24 cellular contexts compared by ENCODE assay signal in the genomic region with DNA sequence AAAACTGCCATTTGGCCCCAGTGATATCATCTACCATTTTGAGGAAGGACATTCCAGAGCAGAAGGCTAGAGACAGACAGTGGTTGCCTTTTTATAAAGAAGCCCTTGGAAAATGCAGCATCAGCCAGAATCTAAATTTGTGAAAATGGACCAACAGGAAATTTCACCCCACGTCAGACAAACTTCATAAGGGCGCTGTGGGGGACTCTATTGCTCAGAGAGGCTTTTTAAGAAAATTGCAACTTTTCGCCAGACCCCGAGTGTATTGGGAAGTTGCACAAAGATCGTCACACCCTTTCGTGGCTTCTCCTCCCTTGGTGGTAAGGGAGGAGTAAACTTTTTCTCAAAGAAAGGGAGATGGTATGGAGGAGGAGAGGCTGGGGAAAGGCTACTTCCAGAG. TPM values are rescaled to one million over a fixed set of nuclear protein-coding genes. Genes with fewer than 3 reads are reported as not detected.
A peak's percentile ranks its signal among the peaks of the same experiment; 100 is the strongest.
DNase-seq lines count a peak whose midpoint lies in the region; ATAC-seq, FAIRE-seq and TF ChIP-seq lines count a peak whose summit lies in the region.
"Had no signal": no experiment of that assay in that cellular context is flagged by ENCODE, and none has a peak within 500 bp of the region (broad histone marks: within the 10 kb centered on the region; RNA-seq: fewer than 3 reads in every experiment).

No MANE protein-coding gene starts in this region.

- H3K4me1 ChIP-seq in GM23338 (ENCODE audit: insufficient read depth) = peaks cover 26% of the 10 kb centered on the region
- H3K4me1 ChIP-seq in K562 (replicated peaks in 1 of 2; ENCODE audit: control insufficient read depth in 2 of 2, insufficient read depth in 2 of 2, low read length in 2 of 2) = peaks cover 23 to 30% of the 10 kb centered on the region in 2 experiments
- H3K4me1 ChIP-seq: BE2C, BLaER1 had no signal

- H3K79me2 ChIP-seq in GM23338 (replicated peaks; ENCODE audit: insufficient read depth) = no peaks in the 10 kb centered on the region
- no peaks in the 10 kb centered on the region for H3K79me2 ChIP-seq in K562 (ENCODE audit: control insufficient read depth, insufficient read depth, low read length)

- H3K9me2 ChIP-seq in GM23338 (ENCODE audit: insufficient read depth) = no peaks in the 10 kb centered on the region

- H3K4me2 ChIP-seq in GM23338 (no peak overlapping the region), K562 (ENCODE audit: insufficient read depth, low read length) (no peak overlapping the region; the same call in 1 of the 2 replicates)
- H3K4me2 ChIP-seq: BLaER1 had no signal

- no peak for TF ChIP-seq POLR2A in K562 (conservative IDR thresholded peaks at IDR 0.05)

- no peak for FAIRE-seq in K562 (lab: Jason Lieb, UNC)
- FAIRE-seq: A204.1, D721Med, G401.6, GM12891, GM19239 had no signal

- H3K36me3 ChIP-seq in GM23338 (ENCODE audit: insufficient read depth) = no peaks in the 10 kb centered on the region
- no peaks in the 10 kb centered on the region for H3K36me3 ChIP-seq in SK-N-MC (ENCODE audit: insufficient read depth, low read length)
- H3K36me3 ChIP-seq in K562 (ENCODE audit: control insufficient read depth, insufficient read depth, low read length) = no peaks in the 10 kb centered on the region
- H3K36me3 ChIP-seq: BE2C, BLaER1 had no signal

- in situ Hi-C loops in K562 (cut with MboI) = no loop called here

- POLR2A ChIA-PET in K562 (lab: Yijun Ruan, JAX) = no interaction called here

- DNase-seq in GM23338 (ENCODE audit: low spot score) (no peak), SK-N-MC (ENCODE audit: low read depth, low spot score) (no peak), K562 (ENCODE audit: extremely low read depth in 1 of 4, low spot score in 3 of 4) (no peak), T1000 (lab: John Stamatoyannopoulos, UW) (no peak), NCI-H1436 (lab: John Stamatoyannopoulos, UW) (no peak), NCI-H146 treated with DMSO at 0.1 percent for 48 hours (lab: John Stamatoyannopoulos, UW; ENCODE audit: unreplicated experiment) (no peak)
- DNase-seq in activated CD8-positive, alpha-beta memory T cell treated with anti-CD3 and anti-CD28 coated beads, Interleukin-2, amount 50 U/mL, for 4 hours = no peak
- DNase-seq: 8988T; ACHN; BE2C; C1 segment of cervical spinal cord; Calu3; CD4-positive, alpha-beta T cell; CD8-positive, alpha-beta T cell; DMS79 treated with DMSO at 0.1 percent for 48 hours; GF-D8 had no signal

- intact Hi-C loops in K562 (cut with micrococcal nuclease) = no loop called here

- H3K4me3 ChIP-seq in GM23338 (no peak overlapping the region), SK-N-MC (peak overlapping the region; percentile 26; the same call in 1 of the 2 replicates), K562 (no peak overlapping the region)
- H3K4me3 ChIP-seq: BLaER1 had no signal

- H2AFZ ChIP-seq in GM23338 (no peak overlapping the region), K562 (ENCODE audit: low read depth, low read length) (peak overlapping the region; percentile 26; the same call in 1 of the 2 replicates)

- no peak overlapping the region for H3K27ac Mint-ChIP-seq in GM23338
- H3K27ac Mint-ChIP-seq: CD4-positive, alpha-beta T cell; CD8-positive, alpha-beta T cell had no signal

- no peaks in the 10 kb centered on the region for H3K9me1 ChIP-seq in K562 (ENCODE audit: control insufficient read depth, insufficient read depth, low read length)

- peaks cover 3% of the 10 kb centered on the region; the same call in 2 of the 3 replicates for H3K9me3 Mint-ChIP-seq in GM23338
- H3K9me3 Mint-ChIP-seq: CD4-positive, alpha-beta T cell; CD8-positive, alpha-beta T cell had no signal

- H3K27me3 Mint-ChIP-seq in GM23338 (ENCODE audit: insufficient read depth, low read depth, poor library complexity) = peaks cover 98% of the 10 kb centered on the region

- H4K20me1 ChIP-seq in GM23338 (replicated peaks; ENCODE audit: insufficient read depth) = peaks cover 11% of the 10 kb centered on the region
- no peaks in the 10 kb centered on the region for H4K20me1 ChIP-seq in K562 (replicated peaks; ENCODE audit: control insufficient read depth, insufficient read depth, low read length)

- peaks cover 3% of the 10 kb centered on the region; the same call in 1 of the 2 replicates for H3F3A ChIP-seq in GM23338 (replicated peaks; ENCODE audit: low read depth)

- CTCF ChIA-PET in K562 (lab: Yijun Ruan, JAX; ENCODE audit: low intra/inter-chr PET ratio) = no interaction called here

- no peak for TF ChIP-seq CTCF in GM23338 (conservative IDR thresholded peaks at IDR 0.05; ENCODE audit: low read depth in 2 of 2)
- TF ChIP-seq CTCF in K562 (IDR thresholded peaks at IDR 0.05 in 2 of 3, conservative IDR thresholded peaks at IDR 0.05 in 1 of 3; ENCODE audit: insufficient read depth in 2 of 3, low read depth in 1 of 3, low read length in 3 of 3) = no peak

- no peak overlapping the region for H3K27ac ChIP-seq in GM23338 (ENCODE audit: low read depth)
- no peak overlapping the region for H3K27ac ChIP-seq in SK-N-MC
- H3K27ac ChIP-seq in K562 (ENCODE audit: extremely low read depth, low read depth, low read length) = no peak overlapping the region
- H3K27ac ChIP-seq: BLaER1 had no signal

- no peaks in the 10 kb centered on the region for H3K9me3 ChIP-seq in SK-N-MC (ENCODE audit: low read depth, low read length)
- no peaks in the 10 kb centered on the region for H3K9me3 ChIP-seq in K562 (replicated peaks; ENCODE audit: control insufficient read depth, insufficient read depth, low read depth, low read length)
- H3K9me3 ChIP-seq: BE2C, Caco-2 had no signal

- no peak overlapping the region for H3K4me3 Mint-ChIP-seq in GM23338
- H3K4me3 Mint-ChIP-seq: CD4-positive, alpha-beta T cell; CD8-positive, alpha-beta T cell had no signal

- no peak for ATAC-seq in GM23338
- no peak for ATAC-seq in K562
- ATAC-seq: CD8-positive, alpha-beta T cell had no signal

- peaks cover 31% of the 10 kb centered on the region for H3K4me1 Mint-ChIP-seq in GM23338

- no peaks in the 10 kb centered on the region for H3K36me3 Mint-ChIP-seq in GM23338 (ENCODE audit: low read depth)
- H3K36me3 Mint-ChIP-seq: CD8-positive, alpha-beta T cell had no signal

- H3K27me3 ChIP-seq in GM23338 (ENCODE audit: insufficient read depth) (peaks cover 100% of the 10 kb centered on the region), K562 (ENCODE audit: control insufficient read depth in 2 of 2, insufficient read depth in 2 of 2, low read length in 2 of 2) (peaks cover 11 to 37% of the 10 kb centered on the region in 2 experiments; a peak in 4 of 5 replicates)

- no peak for TF ChIP-seq EP300 in K562 (IDR thresholded peaks at IDR 0.05; ENCODE audit: low read length)

- no TSS peak for BruUV-seq in K562 (replicated peaks; lab: Mats Ljungman, UMichigan)

- no peak overlapping the region for H3K9ac ChIP-seq in SK-N-MC (ENCODE audit: insufficient read length)
- peak overlapping the region in 1 of 2 experiments; percentile 59; a peak in 1 of 4 replicates for H3K9ac ChIP-seq in K562 (ENCODE audit: insufficient read depth in 1 of 2, low read depth in 2 of 2, low read length in 2 of 2)
- H3K9ac ChIP-seq: BLaER1 had no signal

- 14% methylated on average over 6 of the region's 6 CpGs for WGBS in K562 (ENCODE audit: insufficient coverage, low coverage, missing lambda C conversion rate)

- TF ChIP-seq RAD21 in K562 (CRISPR knock-in tag; conservative IDR thresholded peaks at IDR 0.05 in 1 of 2, IDR thresholded peaks at IDR 0.05 in 1 of 2) = no peak

TF ChIP-seq in GM23338, 12 proteins besides CTCF, POLR2A, EP300 and RAD21 (continues in another document):
- TF ChIP-seq POLR2AphosphoS5 (IDR thresholded peaks at IDR 0.05; ENCODE audit: low read depth) = no peak
- no peak for TF ChIP-seq EZH2phosphoT487 (IDR thresholded peaks at IDR 0.05; ENCODE audit: unreplicated experiment)
- TF ChIP-seq ZNF331 (CRISPR knock-in tag; IDR thresholded peaks at IDR 0.05; ENCODE audit: low read depth) = no peak

TF ChIP-seq in K562, 482 proteins besides CTCF, POLR2A, EP300 and RAD21 (continues in another document):
- 0 out of 2 replicates have a peak, but pooled peaks have one; percentile 24 for TF ChIP-seq MAFG (tag; conservative IDR thresholded peaks at IDR 0.05)
- no peak for TF ChIP-seq ESRRB (CRISPR knock-in tag; IDR thresholded peaks at IDR 0.05; ENCODE audit: borderline replicate concordance)
- TF ChIP-seq ZNF316 (IDR thresholded peaks at IDR 0.05) = 0 out of 2 replicates have a peak, but pooled peaks have one; percentile 41

RNA-seq across cellular contexts. Expression of gene ALX4, which starts 12.3 kb away (rescaled TPM):
- total RNA-seq in GM23338 (2014; rRNA removed; shearing (Covaris generic)) = not detected in 2 replicates
- not detected in 2 replicates for polyA plus RNA-seq in GM23338 (2016; fragmentation: Nextera tagmentation; extraction: Ambion mirVana)
- total RNA-seq in K562 (2011; cell fraction: chromatin; rRNA removed; ENCODE audit: low replicate concordance) = 0.11 and 0.35 TPM in 2 replicates
- total RNA-seq in K562 (2011; cell fraction: nucleolus; rRNA removed) = 0.13 and 0.33 TPM in 2 replicates
- 0.15 and 0.31 TPM in 2 replicates for total RNA-seq in K562 (2011; cell fraction: nucleoplasm; rRNA removed)
- 0.65 and 1.0 TPM in 2 replicates for total RNA-seq in K562 (2014; rRNA removed)
- 0.22 and 0.33 TPM in 2 replicates for total RNA-seq in K562 (2014; rRNA removed; fragmentation: Illumina TruSeq; extraction: Trizol)
- total RNA-seq in K562 (2015; rRNA removed; fragmentation: Illumina TruSeq; extraction: Trizol) = 0.60 and 0.62 TPM in 2 replicates
- total RNA-seq in K562 (2021) = 1.1 and 1.2 TPM in 2 replicates
- 0.14 and 0.81 TPM in 2 replicates for polyA plus RNA-seq in K562 (2011; rRNA removed)
- polyA plus RNA-seq in K562 (2011; cell fraction: cytosol; rRNA removed) = 0.30 and 0.59 TPM in 2 replicates
- 0.44 and 0.91 TPM in 2 replicates for polyA plus RNA-seq in K562 (2011; cell fraction: nucleus; rRNA removed)
- polyA plus RNA-seq in K562 (2012) = 0.89 and 1.6 TPM in 2 replicates
- polyA plus RNA-seq in K562 (2014; fragmentation: Illumina TruSeq; extraction: Trizol) = 0.64 and 0.78 TPM in 2 replicates
- polyA plus RNA-seq in K562 (2014; fragmentation: Nextera tagmentation; extraction: Ambion mirVana) = under 1 TPM; 0.07 to 0.13 TPM
- polyA plus RNA-seq in K562 (2014; rRNA removed) = 0.23 and 0.51 TPM in 2 replicates
- 0.21 and 0.99 TPM in 2 replicates for polyA minus RNA-seq in K562 (2011; rRNA and poly(A)+ RNA removed)
- 0.48 and 1.8 TPM in 2 replicates for polyA minus RNA-seq in K562 (2011; cell fraction: cytosol; rRNA and poly(A)+ RNA removed)
- 0.40 and 1.4 TPM in 2 replicates for polyA minus RNA-seq in K562 (2011; cell fraction: nucleus; rRNA and poly(A)+ RNA removed)
- total RNA-seq: Calu3; CD4-positive, alpha-beta T cell; CD8-positive, alpha-beta T cell had no signal
- polyA plus RNA-seq: AG04450 had no signal
